Comparison of ENCODE assay signal across 1 cellular context in the genomic region with DNA sequence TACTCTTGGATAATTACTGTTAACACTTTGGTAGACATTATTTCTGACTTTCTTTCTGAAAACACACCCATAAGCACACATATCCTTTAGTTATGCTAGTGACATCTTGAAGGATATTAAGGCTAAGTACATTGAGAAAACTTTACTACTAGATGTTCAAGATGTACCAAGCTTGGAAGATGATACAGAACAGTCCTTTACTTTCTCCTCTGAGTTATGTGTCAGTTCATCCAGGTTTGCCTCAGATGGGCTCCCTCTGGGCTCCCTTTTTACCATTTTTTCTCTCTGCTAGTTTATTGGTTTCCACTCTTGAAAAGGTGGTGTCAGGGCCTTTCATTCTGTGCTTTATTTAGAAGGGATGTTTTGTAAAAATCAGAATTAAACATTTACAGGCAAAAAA.
TF ChIP-seq lines count a peak whose summit lies in the region.

No MANE protein-coding gene starts in this region.

TF ChIP-seq in GM12878, 131 proteins besides CTCF, POLR2A, EP300 and RAD21 (continued from another document):
- TF ChIP-seq, protein P1, sequence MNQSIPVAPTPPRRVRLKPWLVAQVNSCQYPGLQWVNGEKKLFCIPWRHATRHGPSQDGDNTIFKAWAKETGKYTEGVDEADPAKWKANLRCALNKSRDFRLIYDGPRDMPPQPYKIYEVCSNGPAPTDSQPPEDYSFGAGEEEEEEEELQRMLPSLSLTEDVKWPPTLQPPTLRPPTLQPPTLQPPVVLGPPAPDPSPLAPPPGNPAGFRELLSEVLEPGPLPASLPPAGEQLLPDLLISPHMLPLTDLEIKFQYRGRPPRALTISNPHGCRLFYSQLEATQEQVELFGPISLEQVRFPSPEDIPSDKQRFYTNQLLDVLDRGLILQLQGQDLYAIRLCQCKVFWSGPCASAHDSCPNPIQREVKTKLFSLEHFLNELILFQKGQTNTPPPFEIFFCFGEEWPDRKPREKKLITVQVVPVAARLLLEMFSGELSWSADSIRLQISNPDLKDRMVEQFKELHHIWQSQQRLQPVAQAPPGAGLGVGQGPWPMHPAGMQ (IDR thresholded peaks at IDR 0.05; ENCODE audit: borderline replicate concordance), result no peak
- no peak for TF ChIP-seq SIN3A (IDR thresholded peaks at IDR 0.05; ENCODE audit: low read depth, low read length)
- TF ChIP-seq USF2 (IDR thresholded peaks at IDR 0.05; ENCODE audit: borderline replicate concordance, low read depth, low read length), result no peak
- TF ChIP-seq, protein P2, sequence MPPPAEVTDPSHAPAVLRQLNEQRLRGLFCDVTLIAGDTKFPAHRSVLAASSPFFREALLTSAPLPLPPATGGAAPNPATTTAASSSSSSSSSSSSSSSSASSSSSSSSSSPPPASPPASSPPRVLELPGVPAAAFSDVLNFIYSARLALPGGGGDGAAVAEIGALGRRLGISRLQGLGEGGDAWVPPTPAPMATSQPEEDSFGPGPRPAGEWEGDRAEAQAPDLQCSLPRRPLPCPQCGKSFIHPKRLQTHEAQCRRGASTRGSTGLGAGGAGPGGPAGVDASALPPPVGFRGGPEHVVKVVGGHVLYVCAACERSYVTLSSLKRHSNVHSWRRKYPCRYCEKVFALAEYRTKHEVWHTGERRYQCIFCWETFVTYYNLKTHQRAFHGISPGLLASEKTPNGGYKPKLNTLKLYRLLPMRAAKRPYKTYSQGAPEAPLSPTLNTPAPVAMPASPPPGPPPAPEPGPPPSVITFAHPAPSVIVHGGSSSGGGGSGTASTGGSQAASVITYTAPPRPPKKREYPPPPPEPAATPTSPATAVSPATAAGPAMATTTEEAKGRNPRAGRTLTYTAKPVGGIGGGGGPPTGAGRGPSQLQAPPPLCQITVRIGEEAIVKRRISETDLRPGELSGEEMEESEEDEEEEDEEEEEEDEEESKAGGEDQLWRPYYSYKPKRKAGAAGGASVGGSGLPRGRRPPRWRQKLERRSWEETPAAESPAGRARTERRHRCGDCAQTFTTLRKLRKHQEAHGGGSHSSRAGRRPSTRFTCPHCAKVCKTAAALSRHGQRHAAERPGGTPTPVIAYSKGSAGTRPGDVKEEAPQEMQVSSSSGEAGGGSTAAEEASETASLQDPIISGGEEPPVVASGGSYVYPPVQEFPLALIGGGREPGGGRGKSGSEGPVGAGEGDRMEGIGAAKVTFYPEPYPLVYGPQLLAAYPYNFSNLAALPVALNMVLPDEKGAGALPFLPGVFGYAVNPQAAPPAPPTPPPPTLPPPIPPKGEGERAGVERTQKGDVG (CRISPR knock-in tag; IDR thresholded peaks at IDR 0.05), result peak; percentile 85; the same call in 1 of the 2 replicates
- TF ChIP-seq POLR2AphosphoS5 (IDR thresholded peaks at IDR 0.05; ENCODE audit: low read length), result peak; percentile 97
- TF ChIP-seq FOXM1 (IDR thresholded peaks at IDR 0.05; ENCODE audit: low read depth, low read length), result peak; percentile 26; the same call in 1 of the 2 replicates
- TF ChIP-seq MLLT1 (IDR thresholded peaks at IDR 0.05), result peak; percentile 96
- TF ChIP-seq CBFB (IDR thresholded peaks at IDR 0.05; ENCODE audit: low read depth), result no peak
- no peak for TF ChIP-seq CBX5 (IDR thresholded peaks at IDR 0.05; ENCODE audit: low read depth)
- peak; percentile 77; the same call in 1 of the 2 replicates for TF ChIP-seq ZBED1 (IDR thresholded peaks at IDR 0.05; ENCODE audit: borderline replicate concordance)
- TF ChIP-seq SUPT20H (IDR thresholded peaks at IDR 0.05; ENCODE audit: borderline replicate concordance, control insufficient read depth, low read depth, low read length), result no peak
- TF ChIP-seq MTA2 (IDR thresholded peaks at IDR 0.05; ENCODE audit: low read depth), result no peak
- 0 out of 2 replicates have a peak, but pooled peaks have one; percentile 35 for TF ChIP-seq CHD1 (IDR thresholded peaks at IDR 0.05; ENCODE audit: low read depth, low read length)
- TF ChIP-seq ETV6 (conservative IDR thresholded peaks at IDR 0.05 in 1 of 2, IDR thresholded peaks at IDR 0.05 in 1 of 2; ENCODE audit: borderline replicate concordance in 1 of 2, low read depth in 1 of 2), result no peak
- TF ChIP-seq RELA (IDR thresholded peaks at IDR 0.05; ENCODE audit: borderline replicate concordance, partially characterized antibody), result no peak
- no peak for TF ChIP-seq RAD51 (IDR thresholded peaks at IDR 0.05)
- TF ChIP-seq CREB1 (IDR thresholded peaks at IDR 0.05; ENCODE audit: low read depth), result no peak
- TF ChIP-seq SREBF1 (IDR thresholded peaks at IDR 0.05; ENCODE audit: low read length), result no peak
- TF ChIP-seq SMAD5 (IDR thresholded peaks at IDR 0.05; ENCODE audit: low read depth), result peak; percentile 75; the same call in 1 of the 2 replicates
- 0 out of 2 replicates have a peak, but pooled peaks have one; percentile 52 for TF ChIP-seq BACH1 (IDR thresholded peaks at IDR 0.05; ENCODE audit: borderline replicate concordance)
- no peak for TF ChIP-seq HDGF (IDR thresholded peaks at IDR 0.05)
- TF ChIP-seq ZNF687 (IDR thresholded peaks at IDR 0.05), result peak; percentile 32; the same call in 1 of the 2 replicates
- 0 out of 2 replicates have a peak, but pooled peaks have one; percentile 14 for TF ChIP-seq YY1 (IDR thresholded peaks at IDR 0.05; ENCODE audit: low read depth, low read length)
- TF ChIP-seq EED (IDR thresholded peaks at IDR 0.05; ENCODE audit: low read depth), result no peak
- peak; percentile 42 for TF ChIP-seq ZBTB11 (CRISPR knock-in tag; IDR thresholded peaks at IDR 0.05)
- no peak for TF ChIP-seq ATF7 (IDR thresholded peaks at IDR 0.05; ENCODE audit: low read depth)
- no peak for TF ChIP-seq ZZZ3 (IDR thresholded peaks at IDR 0.05; ENCODE audit: control insufficient read depth, insufficient read length, low read depth)
- no peak for TF ChIP-seq PAX5 (IDR thresholded peaks at IDR 0.05; ENCODE audit: borderline replicate concordance, low read depth, low read length)
- no peak for TF ChIP-seq YBX1 (IDR thresholded peaks at IDR 0.05)
- no peak for TF ChIP-seq NFYA (IDR thresholded peaks at IDR 0.05; ENCODE audit: borderline replicate concordance, low read depth, low read length)
- TF ChIP-seq PAX8 (IDR thresholded peaks at IDR 0.05), result 0 out of 2 replicates have a peak, but pooled peaks have one; percentile 47
- TF ChIP-seq RUNX3 (IDR thresholded peaks at IDR 0.05; ENCODE audit: low read length), result no peak
- no peak; the same call in 1 of the 2 replicates for TF ChIP-seq POLR2AphosphoS2 (IDR thresholded peaks at IDR 0.05; ENCODE audit: low read depth, low read length)
- TF ChIP-seq POU2F2 (IDR thresholded peaks at IDR 0.05; ENCODE audit: borderline replicate concordance, low read depth, low read length), result peak; percentile 58; the same call in 2 of the 3 replicates
- TF ChIP-seq BRCA1 (IDR thresholded peaks at IDR 0.05; ENCODE audit: low read depth, low read length), result no peak
- TF ChIP-seq NFXL1 (IDR thresholded peaks at IDR 0.05; ENCODE audit: borderline replicate concordance), result no peak
- TF ChIP-seq MTA3 (IDR thresholded peaks at IDR 0.05; ENCODE audit: borderline replicate concordance, low read length), result peak; percentile 86
TF ChIP-seq in GM12878: peak in this region for 15.
